In genomic region chr2:220096406-220096805, GRCh38 we compare ENCODE assay signal across 21 cellular contexts.
"Had no signal": no experiment of that assay in that cellular context is flagged by ENCODE, and none has a peak within 500 bp of the region (broad histone marks: within the 10 kb centered on the region; RNA-seq: fewer than 3 reads in every experiment).

No MANE protein-coding gene starts in this region.

- H3K27me3 ChIP-seq: ascending aorta, dorsolateral prefrontal cortex, gastrocnemius medialis, neutrophil, sigmoid colon, uterus had no signal

- H3K9me3 ChIP-seq: ascending aorta, gastrocnemius medialis, mucosa of descending colon, neutrophil, sigmoid colon, thoracic aorta, uterus had no signal

- H2AFZ ChIP-seq: parathyroid adenoma had no signal

- H3K4me1 Mint-ChIP-seq: activated CD4-positive, alpha-beta T cell treated with anti-CD3 and anti-CD28 coated beads for 36 hours; activated CD8-positive, alpha-beta memory T cell treated with anti-CD3 and anti-CD28 coated beads, Interleukin-2, amount 10 ng/mL, durations not matched to agents 7 days and 5 days; activated naive CD8-positive, alpha-beta T cell treated with anti-CD3 and anti-CD28 coated beads, Interleukin-2, amount 50 U/mL, for 24 hours; naive thymus-derived CD4-positive, alpha-beta T cell had no signal

- H3K9me3 Mint-ChIP-seq: activated T-helper 2 cell treated with anti-CD3 and anti-CD28 coated beads, Interferon-gamma antibody, Interleukin-2, Interleukin-4, amounts not matched to agents 10 μg/mL and 5 μg/mL and 100 μg/mL, durations not matched to agents 14 hours and 24 hours and 36 hours had no signal

- H3K27ac ChIP-seq: ascending aorta, dorsolateral prefrontal cortex, gastrocnemius medialis, heart right ventricle, neutrophil, parathyroid adenoma, sigmoid colon, thoracic aorta, uterus had no signal

- H3K4me3 ChIP-seq: ascending aorta, dorsolateral prefrontal cortex, gastrocnemius medialis, heart right ventricle, mucosa of descending colon, sigmoid colon, thoracic aorta, uterus had no signal

- H3K36me3 Mint-ChIP-seq: activated CD4-positive, alpha-beta memory T cell treated with anti-CD3 and anti-CD28 coated beads for 36 hours; activated CD8-positive, alpha-beta memory T cell treated with anti-CD3 and anti-CD28 coated beads, Interleukin-2, amount 10 ng/mL, durations not matched to agents 7 days and 5 days; naive thymus-derived CD4-positive, alpha-beta T cell had no signal

- H3K36me3 ChIP-seq: ascending aorta, gastrocnemius medialis, heart right ventricle, neutrophil, sigmoid colon, thoracic aorta, uterus had no signal

- H3K79me2 ChIP-seq: parathyroid adenoma had no signal

- H3K27me3 Mint-ChIP-seq: activated CD4-positive, alpha-beta memory T cell treated with anti-CD3 and anti-CD28 coated beads for 36 hours; activated CD4-positive, alpha-beta T cell treated with anti-CD3 and anti-CD28 coated beads for 36 hours; activated CD8-positive, alpha-beta memory T cell treated with anti-CD3 and anti-CD28 coated beads, Interleukin-2, amount 10 ng/mL, durations not matched to agents 7 days and 5 days had no signal

- DNase-seq: activated CD4-positive, alpha-beta memory T cell treated with anti-CD3 and anti-CD28 coated beads for 36 hours; activated CD4-positive, alpha-beta T cell treated with anti-CD3 and anti-CD28 coated beads for 36 hours; activated CD8-positive, alpha-beta memory T cell treated with anti-CD3 and anti-CD28 coated beads, Interleukin-2, amount 10 ng/mL, durations not matched to agents 7 days and 5 days; activated naive CD4-positive, alpha-beta T cell treated with anti-CD3 and anti-CD28 coated beads for 36 hours; activated naive CD8-positive, alpha-beta T cell treated with anti-CD3 and anti-CD28 coated beads, Interleukin-2, amount 50 U/mL, for 24 hours; activated T-cell treated with anti-CD3 and anti-CD28 coated beads, Interleukin-2, amount 50 U/mL, for 1 hour; dorsolateral prefrontal cortex; erythroblast; gastrocnemius medialis; heart right ventricle; mucosa of descending colon; naive thymus-derived CD4-positive, alpha-beta T cell; sigmoid colon; stimulated activated CD4-positive, alpha-beta T cell treated with anti-CD3 and anti-CD28 coated beads, Interleukin-12 subunit alpha, Interleukin-12 subunit beta, amount 100 ng/mL, for 4 hours; stimulated activated CD4-positive, alpha-beta T cell treated with anti-CD3 and anti-CD28 coated beads, Interleukin-2, amount 100 ng/mL, for 24 hours; uterus had no signal

- H3K4me1 ChIP-seq: ascending aorta, gastrocnemius medialis, heart right ventricle, parathyroid adenoma, sigmoid colon, uterus had no signal

- H3K4me3 Mint-ChIP-seq: activated CD4-positive, alpha-beta memory T cell treated with anti-CD3 and anti-CD28 coated beads for 36 hours; activated CD4-positive, alpha-beta T cell treated with anti-CD3 and anti-CD28 coated beads for 36 hours; activated CD8-positive, alpha-beta memory T cell treated with anti-CD3 and anti-CD28 coated beads, Interleukin-2, amount 10 ng/mL, durations not matched to agents 7 days and 5 days; activated naive CD4-positive, alpha-beta T cell treated with anti-CD3 and anti-CD28 coated beads for 36 hours; activated naive CD8-positive, alpha-beta T cell treated with anti-CD3 and anti-CD28 coated beads, Interleukin-2, amount 50 U/mL, for 24 hours; naive thymus-derived CD4-positive, alpha-beta T cell had no signal

- H3K9ac ChIP-seq: parathyroid adenoma had no signal

- H3K27ac Mint-ChIP-seq: activated CD4-positive, alpha-beta memory T cell treated with anti-CD3 and anti-CD28 coated beads for 36 hours; activated CD4-positive, alpha-beta T cell treated with anti-CD3 and anti-CD28 coated beads for 36 hours; activated CD8-positive, alpha-beta memory T cell treated with anti-CD3 and anti-CD28 coated beads, Interleukin-2, amount 10 ng/mL, durations not matched to agents 7 days and 5 days; activated naive CD4-positive, alpha-beta T cell treated with anti-CD3 and anti-CD28 coated beads for 36 hours; activated naive CD8-positive, alpha-beta T cell treated with anti-CD3 and anti-CD28 coated beads, Interleukin-2, amount 50 U/mL, for 24 hours; activated T-helper 2 cell treated with anti-CD3 and anti-CD28 coated beads, Interferon-gamma antibody, Interleukin-2, Interleukin-4, amounts not matched to agents 10 μg/mL and 5 μg/mL and 100 μg/mL, durations not matched to agents 14 hours and 24 hours and 36 hours; naive thymus-derived CD4-positive, alpha-beta T cell had no signal
